Comparison of ENCODE assay signal across 14 cellular contexts in genomic region chr22:36982136-36982535, GRCh38. TPM values are rescaled to one million over a fixed set of nuclear protein-coding genes. Genes with fewer than 3 reads are reported as not detected.
DNase-seq lines count a peak whose midpoint lies in the region; ATAC-seq, FAIRE-seq and TF ChIP-seq lines count a peak whose summit lies in the region.
"Had no signal": no experiment of that assay in that cellular context is flagged by ENCODE, and none has a peak within 500 bp of the region (broad histone marks: within the 10 kb centered on the region; RNA-seq: fewer than 3 reads in every experiment).

No MANE protein-coding gene starts in this region.

- BruUV-seq in GM12878 (replicated peaks; lab: Mats Ljungman, UMichigan), result no TSS peak

- FAIRE-seq in GM12878 (lab: Jason Lieb, UNC), result no peak

- no peak for TF ChIP-seq EP300 in GM12878 (IDR thresholded peaks at IDR 0.05; ENCODE audit: borderline replicate concordance in 1 of 2, control insufficient read depth in 1 of 2, low read depth in 2 of 2, low read length in 2 of 2)

- DNase-seq in NCI-H1436 (lab: John Stamatoyannopoulos, UW) (peak; percentile 4), NCI-H1436 treated with DMSO at 0.1 percent for 48 hours (lab: John Stamatoyannopoulos, UW) (no peak), NCI-H524 (lab: John Stamatoyannopoulos, UW) (peak; percentile 26 to 80), GM12878 (ENCODE audit: low read depth, low spot score) (no peak), retinal pigment epithelial cell (ENCODE audit: low read depth) (no peak), NCI-H2029 treated with DMSO at 0.1 percent for 48 hours (lab: John Stamatoyannopoulos, UW) (no peak), AML-193 (lab: John Stamatoyannopoulos, UW) (no peak), esophagus squamous epithelium (lab: John Stamatoyannopoulos, UW) (no peak)
- DNase-seq: activated effector memory CD4-positive, alpha-beta T cell treated with Interleukin-2 at 50 U/mL for 16 hours; NCI-H1092; NCI-H2171 treated with DMSO at 0.1 percent for 48 hours had no signal

- ATAC-seq in GM12878, result no peak
- ATAC-seq: left lobe of liver had no signal

- POLR2A ChIA-PET in GM12878 (lab: Charles Lee), result interaction anchor here (0.6 kb wide), 1 partner anchor 675 kb away, joined by 3 read pairs; no protein-coding TSS in a partner anchor

- H3K36me3 ChIP-seq in GM12878 (ENCODE audit: control insufficient read depth in 2 of 2, insufficient read depth in 2 of 2, low read length in 1 of 2) (no peaks in the 10 kb centered on the region), esophagus squamous epithelium (no peaks in the 10 kb centered on the region)
- H3K36me3 ChIP-seq: prostate gland had no signal

- WGBS in GM12878 (ENCODE audit: insufficient coverage, insufficient replicate concordance, low lambda C conversion rate, missing lambda C conversion rate), result 14% methylated on average over 5 of the region's 5 CpGs
- WGBS in esophagus squamous epithelium, 2 donors, result 37 to 51% methylated on average over 4 to 5 of the region's 5 CpGs

- in situ Hi-C loops in GM12878 (cut with MboI), result loop anchor here (5.0 kb wide), 1 partner anchor 195 kb away; no protein-coding TSS in a partner anchor

- H3K79me2 ChIP-seq in GM12878 (ENCODE audit: control insufficient read depth, insufficient read depth, low read length), result no peaks in the 10 kb centered on the region

- TF ChIP-seq POLR2A in GM12878 (IDR thresholded peaks at IDR 0.05; ENCODE audit: low read depth, low read length) (no peak), esophagus squamous epithelium (IDR thresholded peaks at IDR 0.05) (no peak)

- intact Hi-C loops in GM12878 (cut with micrococcal nuclease; ENCODE audit: unreplicated experiment), result no loop called here
- intact Hi-C loops in esophagus squamous epithelium (cut with DNase I), result loop anchor here (10.0 kb wide), 1 partner anchor 63 kb away; no protein-coding TSS in a partner anchor

- no peak overlapping the region for H3K4me3 ChIP-seq in GM12878
- no peak overlapping the region for H3K4me3 ChIP-seq in retinal pigment epithelial cell (ENCODE audit: low read length)
- no peak overlapping the region for H3K4me3 ChIP-seq in esophagus squamous epithelium
- H3K4me3 ChIP-seq: prostate gland had no signal

- TF ChIP-seq CTCF in GM12878 (IDR thresholded peaks at IDR 0.05 in 2 of 3, conservative IDR thresholded peaks at IDR 0.05 in 1 of 3; ENCODE audit: control insufficient read depth in 2 of 3, extremely low read depth in 1 of 3, insufficient read depth in 1 of 3, low read depth in 3 of 3, low read length in 3 of 3) (peak; percentile 15 to 17 (median 17); a peak in 3 of 6 replicates), retinal pigment epithelial cell (conservative IDR thresholded peaks at IDR 0.05; ENCODE audit: low read depth, low read length) (peak; percentile 28), esophagus squamous epithelium (IDR thresholded peaks at IDR 0.05) (no peak)

- H3K4me1 ChIP-seq in GM12878 (ENCODE audit: control insufficient read depth, insufficient read depth, low read length) (no peaks in the 10 kb centered on the region; the same call in 1 of the 2 replicates), esophagus squamous epithelium (peaks cover 5 to 29% (median 10%) of the 10 kb centered on the region in 3 donors)

- no peak overlapping the region for H3K27ac ChIP-seq in GM12878 (ENCODE audit: control insufficient read depth, insufficient read depth)
- H3K27ac ChIP-seq in esophagus squamous epithelium, result no peak overlapping the region
- H3K27ac ChIP-seq: prostate gland, VCaP had no signal

- no peak overlapping the region for H3K4me2 ChIP-seq in GM12878 (ENCODE audit: control insufficient read depth, insufficient read depth)

- CTCF ChIA-PET in GM12878 (lab: Yijun Ruan, JAX), result interaction anchor here (1.0 to 18.9 kb wide), 7 partner anchors 9 to 224 kb away, joined by 3 to 310 read pairs (median 8); partner anchors contain the start of genes IFT27 and NCF4

- RAD21 ChIA-PET in GM12878 (lab: Charles Lee; ENCODE audit: unreplicated experiment), result interaction anchor here (0.9 to 1.3 kb wide), 2 partner anchors 12 to 207 kb away, joined by 4 read pairs; no protein-coding TSS in a partner anchor

- no peaks in the 10 kb centered on the region; a peak in 1 of 4 replicates for H3K27me3 ChIP-seq in GM12878 (replicated peaks in 1 of 2; ENCODE audit: control insufficient read depth in 2 of 2, insufficient read depth in 2 of 2, low read length in 1 of 2)
- H3K27me3 ChIP-seq in esophagus squamous epithelium, result peaks cover 0 to 36% (median 0%) of the 10 kb centered on the region in 4 donors

- H4K20me1 ChIP-seq in GM12878 (ENCODE audit: control insufficient read depth, insufficient read depth), result no peaks in the 10 kb centered on the region

- TF ChIP-seq RAD21 in GM12878 (IDR thresholded peaks at IDR 0.05; ENCODE audit: insufficient read depth, low read depth, low read length), result no peak

- H3K9ac ChIP-seq in GM12878 (ENCODE audit: control insufficient read depth, insufficient read depth, low read length), result no peak overlapping the region

- no peak overlapping the region for H2AFZ ChIP-seq in GM12878 (ENCODE audit: control insufficient read depth, low read depth, low read length)

- H3K9me3 ChIP-seq in GM12878 (replicated peaks; ENCODE audit: control insufficient read depth, insufficient read depth, low read length), result peaks cover 7% of the 10 kb centered on the region
- peaks cover 0 to 8% (median 8%) of the 10 kb centered on the region in 3 donors for H3K9me3 ChIP-seq in esophagus squamous epithelium
- H3K9me3 ChIP-seq: prostate gland had no signal

- SMC1A ChIA-PET in GM12878 (lab: Charles Lee; ENCODE audit: uncharacterized antibody, unreplicated experiment), result interaction anchor here (0.6 to 1.2 kb wide), 4 partner anchors 75 to 227 kb away, joined by 3 read pairs; no protein-coding TSS in a partner anchor

TF ChIP-seq in GM12878, 131 proteins besides CTCF, POLR2A, EP300 and RAD21:
- TF ChIP-seq YY1 (IDR thresholded peaks at IDR 0.05; ENCODE audit: low read depth, low read length) (no peak), MEF2B (IDR thresholded peaks at IDR 0.05; ENCODE audit: partially characterized antibody, poor library complexity, severe bottlenecking) (peak; percentile 33)

RNA-seq across cellular contexts. Expression of gene TST, which starts 37.1 kb away (rescaled TPM):
- total RNA-seq in GM12878 (2013; cell fraction: nucleolus; rRNA removed), result 2.8 and 4.3 TPM in 2 replicates
- total RNA-seq in GM12878 (2014; rRNA removed) (24.6 TPM in 2 replicates), GM12878 (2014; rRNA removed; fragmentation: Illumina TruSeq; extraction: Trizol) (8.8 and 9.3 TPM in 2 replicates), GM12878 (2021) (20.8 and 20.9 TPM in 2 replicates), esophagus squamous epithelium (100 to 1,000 TPM in 2 of 4 donors, 10 to 100 TPM in 2; 60.8 to 163 (median 82.9) TPM)
- polyA plus RNA-seq in GM12878 (2011; ENCODE audit: low read depth), result 4.2 TPM
- polyA plus RNA-seq in GM12878 (2011; rRNA removed) (3.3 and 9.5 TPM in 2 replicates), GM12878 (2014; fragmentation: Illumina TruSeq; extraction: Trizol) (0.59 and 5.7 TPM in 2 replicates), GM12878 (2014; fragmentation: Nextera tagmentation; extraction: Ambion mirVana) (1 to 10 TPM; 2.4 to 7.0 TPM), GM12878 (2014; rRNA removed) (24.1 and 25.0 TPM in 2 replicates), GM12878 (2016; fragmentation: Nextera tagmentation; extraction: Ambion mirVana) (10 to 100 TPM; 11.3 to 11.8 TPM)
- 13.6 and 23.5 TPM in 2 replicates for polyA plus RNA-seq in GM12878 (2011; cell fraction: cytosol; rRNA removed)
- polyA plus RNA-seq in GM12878 (2011; cell fraction: nucleus; rRNA removed), result 10.1 and 13.5 TPM in 2 replicates
- 5.7 and 6.9 TPM in 2 replicates for polyA plus RNA-seq in GM12878 (2012)
- 4.5 and 9.4 TPM in 2 replicates for polyA minus RNA-seq in GM12878 (2011; rRNA and poly(A)+ RNA removed)
- 3.3 and 4.1 TPM in 2 replicates for polyA minus RNA-seq in GM12878 (2011; cell fraction: cytosol; rRNA and poly(A)+ RNA removed)
- polyA minus RNA-seq in GM12878 (2011; cell fraction: nucleus; rRNA and poly(A)+ RNA removed), result 4.1 and 8.3 TPM in 2 replicates

RNA-seq across cellular contexts. Expression of gene MPST, which starts 37.4 kb away (rescaled TPM):
- 17.4 and 21.5 TPM in 2 replicates for total RNA-seq in GM12878 (2013; cell fraction: nucleolus; rRNA removed)
- total RNA-seq in GM12878 (2014; rRNA removed) (79.0 and 88.7 TPM in 2 replicates), GM12878 (2014; rRNA removed; fragmentation: Illumina TruSeq; extraction: Trizol) (13.8 and 16.4 TPM in 2 replicates), GM12878 (2021) (58.0 and 58.2 TPM in 2 replicates), esophagus squamous epithelium (100 to 1,000 TPM in 3 of 4 donors, 10 to 100 TPM in 1; 88.4 to 160 (median 132) TPM)
- polyA plus RNA-seq in GM12878 (2011; ENCODE audit: low read depth), result 7.7 TPM
- polyA plus RNA-seq in GM12878 (2011; rRNA removed) (9.4 and 21.1 TPM in 2 replicates), GM12878 (2014; fragmentation: Illumina TruSeq; extraction: Trizol) (3.5 and 8.1 TPM in 2 replicates), GM12878 (2014; fragmentation: Nextera tagmentation; extraction: Ambion mirVana) (1 to 10 TPM in 1 of 2 experiments, under 1 TPM in 1; 0.95 to 2.4 TPM), GM12878 (2014; rRNA removed) (88.1 and 101 TPM in 2 replicates), GM12878 (2016; fragmentation: Nextera tagmentation; extraction: Ambion mirVana) (10 to 100 TPM; 55.9 to 60.8 TPM)
- polyA plus RNA-seq in GM12878 (2011; cell fraction: cytosol; rRNA removed), result 32.6 and 65.8 TPM in 2 replicates
- polyA plus RNA-seq in GM12878 (2011; cell fraction: nucleus; rRNA removed), result 49.0 and 61.0 TPM in 2 replicates
- 30.4 and 40.4 TPM in 2 replicates for polyA plus RNA-seq in GM12878 (2012)
- polyA minus RNA-seq in GM12878 (2011; rRNA and poly(A)+ RNA removed), result 8.3 and 17.3 TPM in 2 replicates
- 19.9 and 21.1 TPM in 2 replicates for polyA minus RNA-seq in GM12878 (2011; cell fraction: cytosol; rRNA and poly(A)+ RNA removed)
- 6.5 and 14.4 TPM in 2 replicates for polyA minus RNA-seq in GM12878 (2011; cell fraction: nucleus; rRNA and poly(A)+ RNA removed)

Comparison
In these comparisons a context has a peak if more than half of its experiments do, and no peak if none do; other contexts are left out.
1. DNase-seq: peak in NCI-H1436 (single experiment) and NCI-H524 (2 of 2); none in NCI-H1436 treated with DMSO at 0.1 percent for 48 hours (single experiment), GM12878 (single experiment), retinal pigment epithelial cell (single experiment), NCI-H2029 treated with DMSO at 0.1 percent for 48 hours (single experiment), AML-193 (0 of 2) and esophagus squamous epithelium (single experiment).
2. CTCF ChIP-seq: peak in GM12878 (3 of 3) and retinal pigment epithelial cell (single experiment); none in esophagus squamous epithelium (0 of 6).